Comparison of ENCODE assay signal across 14 cellular contexts in the genomic region with DNA sequence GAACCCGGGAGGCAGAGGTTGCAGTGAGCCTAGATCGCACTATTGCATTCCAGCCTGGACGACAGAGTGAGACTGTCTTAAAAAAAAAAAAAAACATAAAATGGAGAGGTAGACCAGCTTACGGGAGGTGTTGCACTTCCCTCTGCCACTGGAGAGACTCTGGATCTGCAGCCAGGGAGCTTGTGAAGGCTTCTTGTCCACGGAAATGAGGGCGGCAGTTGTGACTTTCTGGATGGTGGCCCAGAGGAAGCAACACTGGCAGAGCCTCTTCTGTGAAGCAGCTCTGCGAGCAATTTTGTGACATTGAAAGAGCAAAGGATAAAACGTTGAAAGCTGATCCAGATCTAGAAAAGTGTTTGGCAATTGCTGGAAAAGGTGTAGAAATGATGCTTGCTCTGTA. TPM values are rescaled to one million over a fixed set of nuclear protein-coding genes. Genes with fewer than 3 reads are reported as not detected.
DNase-seq lines count a peak whose midpoint lies in the region; ATAC-seq and TF ChIP-seq lines count a peak whose summit lies in the region.
"Had no signal": no experiment of that assay in that cellular context is flagged by ENCODE, and none has a peak within 500 bp of the region (broad histone marks: within the 10 kb centered on the region; RNA-seq: fewer than 3 reads in every experiment).

No MANE protein-coding gene starts in this region.

- no peak overlapping the region for H3K4me3 ChIP-seq in cardiac muscle cell
- H3K4me3 ChIP-seq in neural progenitor cell = no peak overlapping the region
- H3K4me3 ChIP-seq in smooth muscle cell = no peak overlapping the region
- H3K4me3 ChIP-seq in body of pancreas = no peak overlapping the region

- no peaks in the 10 kb centered on the region for H3K36me3 Mint-ChIP-seq in T-helper 17 cell (ENCODE audit: low read depth)
- no peaks in the 10 kb centered on the region for H3K36me3 Mint-ChIP-seq in neural progenitor cell
- H3K36me3 Mint-ChIP-seq in activated T-cell treated with anti-CD3 and anti-CD28 coated beads, Interleukin-2, amount 50 U/mL, for 4 hours (ENCODE audit: insufficient read depth) = no peaks in the 10 kb centered on the region
- H3K36me3 Mint-ChIP-seq: activated naive CD4-positive, alpha-beta T cell treated with anti-CD3 and anti-CD28 coated beads, Interleukin-2, amount 50 U/mL, for 72 hours had no signal

- H3K27ac Mint-ChIP-seq in T-helper 17 cell = peak overlapping the region; percentile 43
- H3K27ac Mint-ChIP-seq in neural progenitor cell = no peak overlapping the region
- H3K27ac Mint-ChIP-seq: activated naive CD4-positive, alpha-beta T cell treated with anti-CD3 and anti-CD28 coated beads, Interleukin-2, amount 50 U/mL, for 72 hours; WTC11 had no signal

- DNase-seq in T-helper 17 cell (no peak), cardiac muscle cell (ENCODE audit: low read depth in 1 of 2, low spot score in 1 of 2) (peak in 1 of 2 donors; percentile 8), neural progenitor cell (ENCODE audit: low spot score) (no peak), smooth muscle cell (lab: John Stamatoyannopoulos, UW; ENCODE audit: unreplicated experiment) (no peak), HPDE6-E6E7 (ENCODE audit: extremely low spot score) (no peak), body of pancreas (no peak)
- DNase-seq in activated T-cell treated with anti-CD3 and anti-CD28 coated beads, Interleukin-2, amount 50 U/mL, for 4 hours = no peak
- DNase-seq: cortex of kidney, KBM-7, kidney had no signal

- H3K27me3 ChIP-seq in cardiac muscle cell (no peaks in the 10 kb centered on the region), neural progenitor cell (no peaks in the 10 kb centered on the region), smooth muscle cell (ENCODE audit: low read depth) (no peaks in the 10 kb centered on the region), body of pancreas (no peaks in the 10 kb centered on the region)

- H3K4me3 Mint-ChIP-seq in T-helper 17 cell = no peak overlapping the region
- H3K4me3 Mint-ChIP-seq in neural progenitor cell = peak overlapping the region; percentile 27
- H3K4me3 Mint-ChIP-seq in activated T-cell treated with anti-CD3 and anti-CD28 coated beads, Interleukin-2, amount 50 U/mL, for 4 hours = no peak overlapping the region
- H3K4me3 Mint-ChIP-seq: WTC11 had no signal

- H3K4me1 Mint-ChIP-seq in T-helper 17 cell (peaks cover 5% of the 10 kb centered on the region), neural progenitor cell (peaks cover 19% of the 10 kb centered on the region)
- H3K4me1 Mint-ChIP-seq in activated T-cell treated with anti-CD3 and anti-CD28 coated beads, Interleukin-2, amount 50 U/mL, for 4 hours (ENCODE audit: low read depth) = no peaks in the 10 kb centered on the region

- no peak overlapping the region for H3K4me2 ChIP-seq in neural progenitor cell
- H3K4me2 ChIP-seq in smooth muscle cell = no peak overlapping the region

- TF ChIP-seq CTCF in 22Rv1 (IDR thresholded peaks at IDR 0.05) (no peak), cardiac muscle cell (IDR thresholded peaks at IDR 0.05; ENCODE audit: low read depth, low read length) (no peak), neural progenitor cell (IDR thresholded peaks at IDR 0.05) (no peak), smooth muscle cell (IDR thresholded peaks at IDR 0.05; ENCODE audit: borderline replicate concordance, insufficient read depth, poor library complexity, severe bottlenecking) (no peak), body of pancreas (IDR thresholded peaks at IDR 0.05) (no peak)

- no peaks in the 10 kb centered on the region for H3K9me3 Mint-ChIP-seq in neural progenitor cell
- H3K9me3 Mint-ChIP-seq in activated T-cell treated with anti-CD3 and anti-CD28 coated beads, Interleukin-2, amount 50 U/mL, for 4 hours = no peaks in the 10 kb centered on the region
- H3K9me3 Mint-ChIP-seq: activated naive CD4-positive, alpha-beta T cell treated with anti-CD3 and anti-CD28 coated beads, Interleukin-2, amount 50 U/mL, for 72 hours; WTC11 had no signal

- intact Hi-C loops in body of pancreas (cut with DNase I) = no loop called here

- H3K79me2 ChIP-seq in neural progenitor cell (ENCODE audit: low read depth) (peaks cover 94% of the 10 kb centered on the region), smooth muscle cell (ENCODE audit: low read depth) (peaks cover 42% of the 10 kb centered on the region)

- no peak for TF ChIP-seq POLR2A in body of pancreas (IDR thresholded peaks at IDR 0.05)

- H3K27me3 Mint-ChIP-seq in T-helper 17 cell (no peaks in the 10 kb centered on the region), neural progenitor cell (ENCODE audit: insufficient read depth, low read depth) (no peaks in the 10 kb centered on the region)
- no peaks in the 10 kb centered on the region for H3K27me3 Mint-ChIP-seq in activated T-cell treated with anti-CD3 and anti-CD28 coated beads, Interleukin-2, amount 50 U/mL, for 4 hours (ENCODE audit: low read depth)

- WGBS in smooth muscle cell (ENCODE audit: low lambda C conversion rate) = 80% methylated on average over 8 of the region's 8 CpGs
- WGBS in body of pancreas, 2 donors = 43 to 51% methylated on average over 8 of the region's 8 CpGs

- H3K27ac ChIP-seq in 22Rv1 = peak overlapping the region; percentile 93
- H3K27ac ChIP-seq in cardiac muscle cell = peak overlapping the region; percentile 69
- no peak overlapping the region for H3K27ac ChIP-seq in neural progenitor cell
- no peak overlapping the region for H3K27ac ChIP-seq in smooth muscle cell (ENCODE audit: low read depth)
- peak overlapping the region in 1 of 4 donors; percentile 7 for H3K27ac ChIP-seq in body of pancreas

- no peaks in the 10 kb centered on the region for H3K36me3 ChIP-seq in cardiac muscle cell
- H3K36me3 ChIP-seq in neural progenitor cell = no peaks in the 10 kb centered on the region
- H3K36me3 ChIP-seq in smooth muscle cell (ENCODE audit: low read depth) = no peaks in the 10 kb centered on the region
- no peaks in the 10 kb centered on the region for H3K36me3 ChIP-seq in body of pancreas (replicated peaks in 1 of 2; ENCODE audit: insufficient read depth in 1 of 2, low read depth in 2 of 2)

- no peak overlapping the region for H2AFZ ChIP-seq in neural progenitor cell (replicated peaks)
- no peak overlapping the region for H2AFZ ChIP-seq in smooth muscle cell (ENCODE audit: low read depth)

- H3K4me1 ChIP-seq in cardiac muscle cell (ENCODE audit: low read depth) = peaks cover 34% of the 10 kb centered on the region
- peaks cover 14% of the 10 kb centered on the region for H3K4me1 ChIP-seq in neural progenitor cell
- H3K4me1 ChIP-seq in smooth muscle cell (ENCODE audit: low read depth) = peaks cover 20% of the 10 kb centered on the region
- peaks cover 82% of the 10 kb centered on the region for H3K4me1 ChIP-seq in body of pancreas

- H3K9me3 ChIP-seq in T-helper 17 cell (ENCODE audit: control insufficient read depth, low read length, poor library complexity, severe bottlenecking) = no peaks in the 10 kb centered on the region
- H3K9me3 ChIP-seq in cardiac muscle cell (ENCODE audit: low read depth) = no peaks in the 10 kb centered on the region
- H3K9me3 ChIP-seq in neural progenitor cell (ENCODE audit: low read depth) = no peaks in the 10 kb centered on the region
- no peaks in the 10 kb centered on the region for H3K9me3 ChIP-seq in smooth muscle cell (replicated peaks; ENCODE audit: low read depth)
- H3K9me3 ChIP-seq in body of pancreas = no peaks in the 10 kb centered on the region

- H3K9ac ChIP-seq in neural progenitor cell (no peak overlapping the region), smooth muscle cell (ENCODE audit: low read depth) (no peak overlapping the region)

- H4K20me1 ChIP-seq in neural progenitor cell (ENCODE audit: low read depth) (peaks cover 28% of the 10 kb centered on the region), smooth muscle cell (ENCODE audit: low read depth) (peaks cover 52% of the 10 kb centered on the region)

- H3F3A ChIP-seq in neural progenitor cell (ENCODE audit: low read depth) = peaks cover 7% of the 10 kb centered on the region
- peaks cover 33% of the 10 kb centered on the region for H3F3A ChIP-seq in smooth muscle cell (ENCODE audit: low read depth)

- no peak for ATAC-seq in T-helper 17 cell
- ATAC-seq in activated T-cell treated with anti-CD3 and anti-CD28 coated beads, Interleukin-2, amount 50 U/mL, for 4 hours = no peak
- no peak for ATAC-seq in body of pancreas
- ATAC-seq: activated naive CD4-positive, alpha-beta T cell treated with anti-CD3 and anti-CD28 coated beads, Interleukin-2, amount 50 U/mL, for 72 hours; WTC11 had no signal

RNA-seq across cellular contexts. Expression of a gene that starts 10.4 kb away (rescaled TPM):
- 10 to 100 TPM; 32.2 to 49.1 TPM for total RNA-seq in T-helper 17 cell
- 420 and 443 TPM in 2 replicates for total RNA-seq in cardiac muscle cell
- 455 and 606 TPM in 2 replicates for polyA plus RNA-seq in cardiac muscle cell
- 71.0 and 177 TPM in 2 replicates for total RNA-seq in neural progenitor cell (ENCODE audit: low replicate concordance)
- 153 and 157 TPM in 2 replicates for total RNA-seq in smooth muscle cell
- 201 and 453 TPM in 2 replicates for polyA plus RNA-seq in smooth muscle cell
- total RNA-seq in activated T-cell treated with anti-CD3 and anti-CD28 coated beads, Interleukin-2, amount 50 U/mL, for 4 hours = 10 to 100 TPM; 15.6 to 27.5 (median 20.6) TPM
- total RNA-seq in body of pancreas = 100 to 1,000 TPM; 266 to 305 TPM

RNA-seq across cellular contexts. Expression of a gene that starts 18.6 kb away (rescaled TPM):
- total RNA-seq in T-helper 17 cell (1 to 10 TPM in 1 of 2 donors, under 1 TPM in 1; 0.90 to 6.7 TPM), cardiac muscle cell (6.7 and 12.8 TPM in 2 replicates), neural progenitor cell (ENCODE audit: low replicate concordance) (2.0 and 4.2 TPM in 2 replicates), smooth muscle cell (4.0 and 8.1 TPM in 2 replicates), body of pancreas (100 to 1,000 TPM in 1 of 2 donors, 10 to 100 TPM in 1; 54.2 to 105 TPM)
- polyA plus RNA-seq in cardiac muscle cell (23.6 and 56.4 TPM in 2 replicates), smooth muscle cell (88.4 and 89.7 TPM in 2 replicates)
- total RNA-seq in activated T-cell treated with anti-CD3 and anti-CD28 coated beads, Interleukin-2, amount 50 U/mL, for 4 hours = 1 to 10 TPM in 1 of 3 donors, under 1 TPM in 2; 0.34 to 1.8 (median 0.46) TPM
- polyA plus RNA-seq: neural cell had no signal

RNA-seq across cellular contexts. Expression of a gene that starts 29.3 kb away (rescaled TPM):
- total RNA-seq in T-helper 17 cell (10 to 100 TPM in 1 of 2 donors, under 1 TPM in 1; 0.94 to 11.8 TPM), cardiac muscle cell (0.49 and 0.77 TPM in 2 replicates), neural progenitor cell (ENCODE audit: low replicate concordance) (not detected in 2 replicates), smooth muscle cell (97.5 and 136 TPM in 2 replicates), body of pancreas (1 to 10 TPM in 1 of 2 donors, not detected in 1; 2.6 TPM)
- polyA plus RNA-seq in cardiac muscle cell (0.87 and 2.7 TPM in 2 replicates), smooth muscle cell (22.1 and 96.5 TPM in 2 replicates)
- not detected for total RNA-seq in activated T-cell treated with anti-CD3 and anti-CD28 coated beads, Interleukin-2, amount 50 U/mL, for 4 hours
- total RNA-seq: activated naive CD4-positive, alpha-beta T cell treated with anti-CD3 and anti-CD28 coated beads, Interleukin-2, amount 50 U/mL, for 72 hours had no signal
- polyA plus RNA-seq: neural cell had no signal

RNA-seq across cellular contexts. Expression of a gene that starts 41.0 kb away (rescaled TPM):
- total RNA-seq in T-helper 17 cell (10 to 100 TPM; 31.1 to 39.4 TPM), cardiac muscle cell (61.5 and 90.2 TPM in 2 replicates), neural progenitor cell (ENCODE audit: low replicate concordance) (38.1 and 92.9 TPM in 2 replicates), smooth muscle cell (80.1 and 87.5 TPM in 2 replicates), body of pancreas (10 to 100 TPM in 1 of 2 donors, 1 to 10 TPM in 1; 8.2 to 22.3 TPM)
- polyA plus RNA-seq in cardiac muscle cell (129 and 140 TPM in 2 replicates), smooth muscle cell (185 and 216 TPM in 2 replicates)
- total RNA-seq in activated T-cell treated with anti-CD3 and anti-CD28 coated beads, Interleukin-2, amount 50 U/mL, for 4 hours = 10 to 100 TPM; 48.0 to 60.1 (median 50.4) TPM

RNA-seq across cellular contexts. Expression of a gene that starts 44.9 kb away (rescaled TPM):
- total RNA-seq in T-helper 17 cell (10 to 100 TPM in 1 of 2 donors, 1 to 10 TPM in 1; 6.5 to 10.8 TPM), cardiac muscle cell (1.5 and 1.8 TPM in 2 replicates), neural progenitor cell (ENCODE audit: low replicate concordance) (0.92 and 2.5 TPM in 2 replicates), smooth muscle cell (6.5 and 7.2 TPM in 2 replicates), body of pancreas (10 to 100 TPM in 1 of 2 donors, 1 to 10 TPM in 1; 8.6 to 13.8 TPM)
- polyA plus RNA-seq in cardiac muscle cell (1.5 and 2.4 TPM in 2 replicates), smooth muscle cell (12.6 and 13.4 TPM in 2 replicates)
- 10 to 100 TPM in 1 of 3 donors, 1 to 10 TPM in 2; 9.2 to 10.9 (median 9.8) TPM for total RNA-seq in activated T-cell treated with anti-CD3 and anti-CD28 coated beads, Interleukin-2, amount 50 U/mL, for 4 hours
- polyA plus RNA-seq: neural cell had no signal

Comparison
In these comparisons a context has a peak if more than half of its experiments do, and no peak if none do; other contexts are left out.
1. H3K27ac ChIP-seq: peak in 22Rv1 (single experiment) and cardiac muscle cell (single experiment); none in neural progenitor cell (single experiment) and smooth muscle cell (single experiment).